ENCODE assay signal across 18 cellular contexts in genomic region chr3:54660599-54661210, GRCh38.
DNase-seq lines count a peak whose midpoint lies in the region; ATAC-seq, FAIRE-seq and TF ChIP-seq lines count a peak whose summit lies in the region.
"Had no signal": no experiment of that assay in that cellular context is flagged by ENCODE, and none has a peak within 500 bp of the region (broad histone marks: within the 10 kb centered on the region; RNA-seq: fewer than 3 reads in every experiment).

No MANE protein-coding gene starts in this region.

- POLR2A ChIA-PET in RWPE1 (lab: Yijun Ruan, JAX; ENCODE audit: low non-redundant PET) = no interaction called here

- H3K9me3 ChIP-seq in breast epithelium (no peaks in the 10 kb centered on the region), mammary epithelial cell (replicated peaks; ENCODE audit: insufficient read depth, low read length) (no peaks in the 10 kb centered on the region), heart right ventricle (no peaks in the 10 kb centered on the region)
- H3K9me3 ChIP-seq: Caco-2 had no signal

- TF ChIP-seq POLR2A in breast epithelium (IDR thresholded peaks at IDR 0.05) (no peak), GM12892 (IDR thresholded peaks at IDR 0.05; ENCODE audit: low read depth, low read length) (no peak)

- peak; percentile 64 to 89 (median 86) for ATAC-seq in heart right ventricle
- ATAC-seq: activated naive CD4-positive, alpha-beta T cell treated with anti-CD3 and anti-CD28 coated beads, Interleukin-2, amount 50 U/mL, for 72 hours had no signal

- H3K9ac ChIP-seq in mammary epithelial cell (ENCODE audit: insufficient read depth, low read length) = no peak overlapping the region
- H3K9ac ChIP-seq in rectal smooth muscle tissue (ENCODE audit: low read length) = no peak overlapping the region

- intact Hi-C loops in breast epithelium (cut with DNase I; ENCODE audit: low total_unique reads) = no loop called here
- intact Hi-C loops in mammary epithelial cell (cut with micrococcal nuclease) = no loop called here
- intact Hi-C loops in heart right ventricle (cut with DNase I) = no loop called here

- WGBS in mammary epithelial cell (ENCODE audit: low coverage, missing lambda C conversion rate) = 94% methylated on average over 9 of the region's 9 CpGs
- WGBS in heart right ventricle, 2 donors = 26 to 32% methylated on average over 9 of the region's 9 CpGs

- H3K36me3 ChIP-seq in breast epithelium = no peaks in the 10 kb centered on the region
- no peaks in the 10 kb centered on the region for H3K36me3 ChIP-seq in mammary epithelial cell (ENCODE audit: insufficient read depth, low read length)
- H3K36me3 ChIP-seq in heart right ventricle = no peaks in the 10 kb centered on the region
- H3K36me3 ChIP-seq in rectal smooth muscle tissue (ENCODE audit: control insufficient read depth, insufficient read depth, low read length) = no peaks in the 10 kb centered on the region

- peak overlapping the region; percentile 38 to 72 for H3K27ac ChIP-seq in breast epithelium
- no peak overlapping the region for H3K27ac ChIP-seq in mammary epithelial cell (ENCODE audit: insufficient read depth, low read depth, low read length)
- H3K27ac ChIP-seq in heart right ventricle = peak overlapping the region in 6 of 10 donors; percentile 9 to 59 (median 34)
- H3K27ac ChIP-seq in rectal smooth muscle tissue (ENCODE audit: low read depth, low read length) = peak overlapping the region; percentile 70
- no peak overlapping the region for H3K27ac ChIP-seq in RWPE1

- no peak for FAIRE-seq in GM12892 (lab: Jason Lieb, UNC)
- FAIRE-seq: A204.1, GM18507 had no signal

- H3K4me2 ChIP-seq in mammary epithelial cell (ENCODE audit: insufficient read depth, low read depth, low read length) = no peak overlapping the region

- H3K9me3 Mint-ChIP-seq in T-helper 2 cell treated with Interferon-gamma antibody and Interleukin-4, amounts not matched to agents 5 μg/mL and 100 μg/mL, for 36 hours = no peaks in the 10 kb centered on the region
- H3K9me3 Mint-ChIP-seq: activated naive CD4-positive, alpha-beta T cell treated with anti-CD3 and anti-CD28 coated beads, Interleukin-2, amount 50 U/mL, for 72 hours; dendritic cell treated with granulocyte-macrophage colony-stimulating factor and Interleukin-4, amounts not matched to agents 40 ng/mL and 50 ng/mL, for 4 days had no signal

- no peak overlapping the region for H3K27ac Mint-ChIP-seq in T-helper 2 cell treated with Interferon-gamma antibody and Interleukin-4, amounts not matched to agents 5 μg/mL and 100 μg/mL, for 36 hours
- H3K27ac Mint-ChIP-seq: activated naive CD4-positive, alpha-beta T cell treated with anti-CD3 and anti-CD28 coated beads, Interleukin-2, amount 50 U/mL, for 72 hours; dendritic cell treated with granulocyte-macrophage colony-stimulating factor and Interleukin-4, amounts not matched to agents 40 ng/mL and 50 ng/mL, for 4 days had no signal

- CTCF ChIA-PET in mammary epithelial cell (lab: Charles Lee; ENCODE audit: low non-redundant PET) = no interaction called here
- CTCF ChIA-PET in RWPE1 (lab: Yijun Ruan, JAX) = no interaction called here

- no peaks in the 10 kb centered on the region for H4K20me1 ChIP-seq in mammary epithelial cell (ENCODE audit: insufficient read depth, low read length)

- H3K27me3 Mint-ChIP-seq in T-helper 2 cell treated with Interferon-gamma antibody and Interleukin-4, amounts not matched to agents 5 μg/mL and 100 μg/mL, for 36 hours (ENCODE audit: low read depth) = no peaks in the 10 kb centered on the region
- H3K27me3 Mint-ChIP-seq: dendritic cell treated with granulocyte-macrophage colony-stimulating factor and Interleukin-4, amounts not matched to agents 40 ng/mL and 50 ng/mL, for 4 days had no signal

- H3K79me2 ChIP-seq in mammary epithelial cell (ENCODE audit: insufficient read depth, low read length) = no peaks in the 10 kb centered on the region

- H3K4me3 Mint-ChIP-seq in T-helper 2 cell treated with Interferon-gamma antibody and Interleukin-4, amounts not matched to agents 5 μg/mL and 100 μg/mL, for 36 hours = no peak overlapping the region
- H3K4me3 Mint-ChIP-seq: dendritic cell treated with granulocyte-macrophage colony-stimulating factor and Interleukin-4, amounts not matched to agents 40 ng/mL and 50 ng/mL, for 4 days had no signal

- H3K4me3 ChIP-seq in breast epithelium (no peak overlapping the region), mammary epithelial cell (replicated peaks in 1 of 3; ENCODE audit: insufficient read depth in 1 of 3, low read depth in 2 of 3, low read length in 3 of 3) (no peak overlapping the region), heart right ventricle (peak overlapping the region in 1 of 10 donors; percentile 3), rectal smooth muscle tissue (ENCODE audit: low read length) (no peak overlapping the region)

- dilution Hi-C loops in mammary epithelial cell (cut with HindIII; ENCODE audit: low sequenced_read_pairs) = no loop called here

- H3K4me1 ChIP-seq in breast epithelium = no peaks in the 10 kb centered on the region
- H3K4me1 ChIP-seq in mammary epithelial cell (ENCODE audit: insufficient read depth, low read length) = no peaks in the 10 kb centered on the region
- H3K4me1 ChIP-seq in heart right ventricle = peaks cover 0 to 8% (median 0%) of the 10 kb centered on the region in 9 donors
- peaks cover 9% of the 10 kb centered on the region for H3K4me1 ChIP-seq in rectal smooth muscle tissue (ENCODE audit: control insufficient read depth, insufficient read depth, low read length)
- H3K4me1 ChIP-seq: Caco-2 had no signal

- BruUV-seq in mammary epithelial cell (replicated peaks; lab: Mats Ljungman, UMichigan) = no TSS peak

- TF ChIP-seq CTCF in breast epithelium (IDR thresholded peaks at IDR 0.05) (no peak), mammary epithelial cell (conservative IDR thresholded peaks at IDR 0.05 in 1 of 2, IDR thresholded peaks at IDR 0.05 in 1 of 2; ENCODE audit: extremely low read depth in 1 of 2, insufficient read depth in 1 of 2, low read depth in 1 of 2, low read length in 2 of 2) (no peak), heart right ventricle (IDR thresholded peaks at IDR 0.05) (no peak), RWPE1 (conservative IDR thresholded peaks at IDR 0.05; ENCODE audit: low read depth) (no peak)

- H3K36me3 Mint-ChIP-seq in T-helper 2 cell treated with Interferon-gamma antibody and Interleukin-4, amounts not matched to agents 5 μg/mL and 100 μg/mL, for 36 hours (ENCODE audit: low read depth) = no peaks in the 10 kb centered on the region
- H3K36me3 Mint-ChIP-seq: activated naive CD4-positive, alpha-beta T cell treated with anti-CD3 and anti-CD28 coated beads, Interleukin-2, amount 50 U/mL, for 72 hours had no signal

- no peak for DNase-seq in breast epithelium (ENCODE audit: low spot score in 2 of 2)
- no peak for DNase-seq in mammary epithelial cell
- peak in 1 of 2 donors; percentile 41 for DNase-seq in heart right ventricle
- DNase-seq in GM12892 (ENCODE audit: insufficient read length) = no peak
- no peak for DNase-seq in T-helper 2 cell treated with Interferon-gamma antibody and Interleukin-4, amounts not matched to agents 5 μg/mL and 100 μg/mL, for 36 hours (ENCODE audit: low spot score)
- no peak for DNase-seq in NOMO-1 (lab: John Stamatoyannopoulos, UW; ENCODE audit: unreplicated experiment in 2 of 2)
- DNase-seq in RWPE1 (ENCODE audit: low spot score) = no peak
- DNase-seq: activated CD4-positive, alpha-beta T cell treated with anti-CD3 and anti-CD28 coated beads for 1 hour; Caco-2; KBM-7; NCI-H446 treated with DMSO at 0.1 percent for 48 hours; stimulated activated CD4-positive, alpha-beta T cell treated with anti-CD3 and anti-CD28 coated beads, Interleukin-2, amount 100 ng/mL, for 48 hours; SW 1271 had no signal

- H2AFZ ChIP-seq in mammary epithelial cell (ENCODE audit: low read depth, low read length) = no peak overlapping the region

- in situ Hi-C loops in mammary epithelial cell (cut with MboI; ENCODE audit: low sequenced_read_pairs in 2 of 2) = no loop called here

- H3K4me1 Mint-ChIP-seq in T-helper 2 cell treated with Interferon-gamma antibody and Interleukin-4, amounts not matched to agents 5 μg/mL and 100 μg/mL, for 36 hours (ENCODE audit: low read depth) = no peaks in the 10 kb centered on the region

- H3K27me3 ChIP-seq in breast epithelium (no peaks in the 10 kb centered on the region), mammary epithelial cell (ENCODE audit: insufficient read depth, low read length) (no peaks in the 10 kb centered on the region), heart right ventricle (no peaks in the 10 kb centered on the region), rectal smooth muscle tissue (ENCODE audit: control insufficient read depth, insufficient read depth, low read length) (no peaks in the 10 kb centered on the region)

Comparison
In these comparisons a context has a peak if more than half of its experiments do, and no peak if none do; other contexts are left out.
1. H3K27ac ChIP-seq: peak in breast epithelium (2 of 2), heart right ventricle (6 of 10) and rectal smooth muscle tissue (single experiment); none in mammary epithelial cell (single experiment) and RWPE1 (single experiment).